In the genomic region with DNA sequence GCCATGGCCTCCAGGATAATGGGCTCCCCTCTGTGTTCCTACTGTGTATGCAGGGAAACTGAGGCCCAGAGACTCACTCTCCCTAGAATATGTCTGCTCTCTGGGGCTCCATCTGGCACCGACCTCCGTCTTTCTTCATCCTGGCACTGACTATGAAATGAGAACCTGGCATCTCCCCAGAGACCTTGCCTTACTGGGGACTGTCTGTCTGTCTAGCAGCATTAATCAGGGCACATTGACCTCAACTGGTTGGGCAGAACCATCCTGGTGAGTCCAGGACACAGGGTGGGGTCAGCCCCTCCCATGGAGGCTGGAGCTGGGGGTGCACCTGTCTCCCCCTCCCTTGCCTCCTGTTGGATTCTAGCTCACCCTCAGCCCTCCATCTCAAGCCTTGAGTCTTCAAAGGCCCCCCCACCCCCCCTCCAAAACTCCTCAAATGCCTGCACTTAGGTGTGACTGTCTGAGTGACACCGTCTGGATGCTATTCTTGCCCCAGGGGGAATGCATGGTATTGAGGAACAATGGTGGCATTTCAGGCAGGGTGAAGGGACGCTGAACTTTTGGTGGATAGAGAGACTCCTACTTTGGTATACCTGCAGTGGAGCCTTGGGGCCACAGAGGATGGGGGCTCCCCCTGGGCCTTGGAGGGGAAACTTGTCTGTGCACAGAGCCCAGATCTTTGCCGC, we compare ENCODE assay signal across 13 cellular contexts. TPM values are rescaled to one million over a fixed set of nuclear protein-coding genes. Genes with fewer than 3 reads are reported as not detected.
"Had no signal": no experiment of that assay in that cellular context is flagged by ENCODE, and none has a peak within 500 bp of the region (broad histone marks: within the 10 kb centered on the region; RNA-seq: fewer than 3 reads in every experiment).

No MANE protein-coding gene starts in this region.

- H3K36me3 ChIP-seq: gastrocnemius medialis, left ventricle myocardium inferior had no signal

- DNase-seq: dermis blood vessel endothelial cell; erythroblast; immature natural killer cell; left cardiac atrium; left ventricle myocardium inferior; naive thymus-derived CD8-positive, alpha-beta T cell; right cardiac atrium; stimulated activated CD4-positive, alpha-beta T cell treated with anti-CD3 and anti-CD28 coated beads, Interleukin-12 subunit alpha, Interleukin-12 subunit beta, amount 100 ng/mL, for 4 hours; stimulated activated naive CD4-positive, alpha-beta T cell had no signal

- H3K4me3 ChIP-seq: gastrocnemius medialis, left ventricle myocardium inferior had no signal

- ATAC-seq: left cardiac atrium; naive thymus-derived CD8-positive, alpha-beta T cell; right cardiac atrium had no signal

- H3K27ac ChIP-seq: gastrocnemius medialis, left ventricle myocardium inferior had no signal

- H3K9me3 ChIP-seq: gastrocnemius medialis, left ventricle myocardium inferior had no signal

RNA-seq across cellular contexts. Expression of gene PITX1, which starts 12.8 kb away (rescaled TPM):
- total RNA-seq: left cardiac atrium; left ventricle myocardium inferior; lung microvascular endothelial cell; mononuclear cell; naive thymus-derived CD8-positive, alpha-beta T cell had no signal
- polyA plus RNA-seq: immature natural killer cell; naive thymus-derived CD8-positive, alpha-beta T cell; neural cell had no signal
